In genomic region chr16:30066882-30067583, GRCh38 we compare ENCODE assay signal across 6 cellular contexts. TPM values are rescaled to one million over a fixed set of nuclear protein-coding genes. Genes with fewer than 3 reads are reported as not detected.
A peak's percentile ranks its signal among the peaks of the same experiment; 100 is the strongest.
DNase-seq lines count a peak whose midpoint lies in the region; ATAC-seq, FAIRE-seq and TF ChIP-seq lines count a peak whose summit lies in the region.

No MANE protein-coding gene starts in this region.

- H3K79me2 ChIP-seq in HepG2 (ENCODE audit: insufficient read depth, low read length) = peaks cover 59% of the 10 kb centered on the region

- H3K27ac ChIP-seq in WERI-Rb-1 (peak overlapping the region; percentile 94), HepG2 (ENCODE audit: extremely low read length, insufficient read depth, low read length) (peak overlapping the region; percentile 95)

- 76% methylated on average over 17 of the region's 17 CpGs for WGBS in HepG2 (ENCODE audit: low lambda C conversion rate)

- POLR2A ChIA-PET in HepG2 (lab: Yijun Ruan, JAX) = interaction anchor here (0.5 to 9.1 kb wide), 11 partner anchors 8 to 808 kb away, joined by 3 to 120 read pairs (median 5); partner anchors contain the start of genes PPP4C and TBX6

- H2AFZ ChIP-seq in HepG2 (ENCODE audit: low read length) = no peak overlapping the region

- peak; percentile 26 for DNase-seq in BE2C
- no peak for DNase-seq in WERI-Rb-1
- DNase-seq in HepG2 (ENCODE audit: low spot score) = no peak
- no peak for DNase-seq in Kasumi-1 (lab: John Stamatoyannopoulos, UW)
- DNase-seq in DMS53 (lab: John Stamatoyannopoulos, UW) = no peak
- DNase-seq in mesenteric fat pad (ENCODE audit: low spot score) = no peak

- H4K20me1 ChIP-seq in HepG2 (ENCODE audit: insufficient read depth, low read length) = peaks cover 63% of the 10 kb centered on the region

- H3K36me3 ChIP-seq in BE2C (peaks cover 64% of the 10 kb centered on the region), WERI-Rb-1 (peaks cover 68% of the 10 kb centered on the region), HepG2 (replicated peaks in 1 of 2; ENCODE audit: control insufficient read depth in 1 of 2, insufficient read depth in 2 of 2, low read length in 2 of 2) (peaks cover 35 to 55% of the 10 kb centered on the region in 2 experiments)

- no peak for TF ChIP-seq RAD21 in HepG2 (CRISPR knock-in tag; IDR thresholded peaks at IDR 0.05)

- TF ChIP-seq CTCF in BE2C (IDR thresholded peaks at IDR 0.05; ENCODE audit: low read depth, low read length) = no peak
- no peak for TF ChIP-seq CTCF in WERI-Rb-1 (IDR thresholded peaks at IDR 0.05; ENCODE audit: low read depth, low read length)
- no peak for TF ChIP-seq CTCF in HepG2 (CRISPR knock-in tag; IDR thresholded peaks at IDR 0.05)

- peak overlapping the region; percentile 99 for H3K4me2 ChIP-seq in HepG2 (ENCODE audit: low read depth, low read length)

- 0 out of 4 replicates have a peak, but pooled peaks of 1 of the 2 experiments have one; percentile 24 for TF ChIP-seq POLR2A in HepG2 (IDR thresholded peaks at IDR 0.05; ENCODE audit: insufficient read depth in 1 of 2, low read depth in 2 of 2, low read length in 2 of 2)

- no peak for ATAC-seq in HepG2

- FAIRE-seq in HepG2 (lab: Jason Lieb, UNC) = no peak

- H3K27me3 ChIP-seq in BE2C = no peaks in the 10 kb centered on the region
- H3K27me3 ChIP-seq in WERI-Rb-1 (ENCODE audit: insufficient read depth, low read depth, severe bottlenecking) = no peaks in the 10 kb centered on the region
- peaks cover 0 to 2% of the 10 kb centered on the region in 2 experiments; a peak in 1 of 5 replicates for H3K27me3 ChIP-seq in HepG2 (ENCODE audit: control insufficient read depth in 1 of 2, insufficient read depth in 2 of 2, low read length in 2 of 2)

- peak overlapping the region; percentile 90 for H3K9ac ChIP-seq in HepG2 (ENCODE audit: insufficient read depth, low read depth, low read length)

- TF ChIP-seq EP300 in HepG2 (IDR thresholded peaks at IDR 0.05; ENCODE audit: low read depth in 2 of 2, low read length in 2 of 2) (no peak), HepG2 (CRISPR knock-in tag; IDR thresholded peaks at IDR 0.05; ENCODE audit: borderline replicate concordance) (no peak)

- H3K4me1 ChIP-seq in BE2C (peaks cover 5% of the 10 kb centered on the region; the same call in 1 of the 2 replicates), HepG2 (ENCODE audit: insufficient read depth, low read length) (peaks cover 63% of the 10 kb centered on the region)

- intact Hi-C loops in HepG2 (cut with micrococcal nuclease; ENCODE audit: unreplicated experiment) = loop anchor here (1.0 to 5.0 kb wide), 2 partner anchors 25 to 680 kb away; partner anchors contain the start of gene PHKG2

- H3K9me3 ChIP-seq in BE2C (no peaks in the 10 kb centered on the region), WERI-Rb-1 (ENCODE audit: severe bottlenecking) (peaks cover 1% of the 10 kb centered on the region), HepG2 (ENCODE audit: low read length) (no peaks in the 10 kb centered on the region)

- CTCF ChIA-PET in HepG2 (lab: Yijun Ruan, JAX; ENCODE audit: low intra/inter-chr PET ratio, low total read pairs) = no interaction called here

- H3K4me3 ChIP-seq in BE2C (ENCODE audit: low read depth, low read length) (peak overlapping the region; percentile 85), WERI-Rb-1 (ENCODE audit: low read depth, low read length) (peak overlapping the region; percentile 96), HepG2 (replicated peaks in 1 of 3; ENCODE audit: insufficient read depth in 1 of 3, low read depth in 2 of 3, low read length in 3 of 3) (peak overlapping the region; percentile 92 to 100 (median 95))

- no TSS peak for BruUV-seq in HepG2 (replicated peaks; lab: Mats Ljungman, UMichigan)

- in situ Hi-C loops in HepG2 (cut with HindIII; ENCODE audit: extremely low pct_ligation_motif_present, low pct_unique_long_range_greater_than_20kb) = no loop called here

RNA-seq across cellular contexts. Expression of gene ALDOA, which starts 1.5 kb away (rescaled TPM):
- polyA plus RNA-seq in BE2C (2012; ENCODE audit: insufficient read depth, insufficient read length, low read depth) = 2,114 TPM
- total RNA-seq in HepG2 (2016; rRNA removed; fragmentation: Illumina TruSeq; extraction: Trizol) = 925 and 999 TPM in 2 replicates
- 363 and 383 TPM in 2 replicates for total RNA-seq in HepG2 (2016; cell fraction: cytosol; rRNA removed; fragmentation: Illumina TruSeq; extraction: Trizol; ENCODE audit: low read depth)
- 919 and 949 TPM in 2 replicates for total RNA-seq in HepG2 (2016; cell fraction: insoluble cytoplasmic fraction; rRNA removed; fragmentation: Illumina TruSeq; extraction: Trizol)
- total RNA-seq in HepG2 (2016; cell fraction: membrane; rRNA removed; fragmentation: Illumina TruSeq; extraction: Trizol) = 400 and 482 TPM in 2 replicates
- 406 and 421 TPM in 2 replicates for total RNA-seq in HepG2 (2016; cell fraction: nucleus; rRNA removed; fragmentation: Illumina TruSeq; extraction: Trizol)
- polyA plus RNA-seq in HepG2 (2011; rRNA removed) = 1,884 and 1,912 TPM in 2 replicates
- 1,982 and 2,786 TPM in 2 replicates for polyA plus RNA-seq in HepG2 (2011; cell fraction: cytosol; rRNA removed)
- 1,265 and 1,338 TPM in 2 replicates for polyA plus RNA-seq in HepG2 (2011; cell fraction: nucleus; rRNA removed)
- 2,541 and 2,865 TPM in 2 replicates for polyA plus RNA-seq in HepG2 (2012)
- 565 and 614 TPM in 2 replicates for polyA plus RNA-seq in HepG2 (2016; cell fraction: cytosol; fragmentation: Illumina TruSeq; extraction: Trizol; ENCODE audit: low read depth)
- 1,258 and 1,452 TPM in 2 replicates for polyA plus RNA-seq in HepG2 (2016; cell fraction: insoluble cytoplasmic fraction; fragmentation: Illumina TruSeq; extraction: Trizol; ENCODE audit: low read depth)
- polyA plus RNA-seq in HepG2 (2016; cell fraction: membrane; fragmentation: Illumina TruSeq; extraction: Trizol; ENCODE audit: low read depth) = 559 and 571 TPM in 2 replicates
- polyA plus RNA-seq in HepG2 (2016; cell fraction: nucleus; fragmentation: Illumina TruSeq; extraction: Trizol; ENCODE audit: insufficient read depth, low read depth) = 791 and 794 TPM in 2 replicates
- polyA minus RNA-seq in HepG2 (2011; rRNA and poly(A)+ RNA removed; ENCODE audit: low replicate concordance) = 1,277 and 3,284 TPM in 2 replicates
- polyA minus RNA-seq in HepG2 (2011; cell fraction: cytosol; rRNA and poly(A)+ RNA removed) = 1,933 and 2,188 TPM in 2 replicates
- polyA minus RNA-seq in HepG2 (2011; cell fraction: nucleus; rRNA and poly(A)+ RNA removed) = 380 and 520 TPM in 2 replicates
- 1,236 TPM for total RNA-seq in mesenteric fat pad

RNA-seq across cellular contexts. Expression of gene PPP4C, which starts 8.8 kb away (rescaled TPM):
- 317 TPM for polyA plus RNA-seq in BE2C (2012; ENCODE audit: insufficient read depth, insufficient read length, low read depth)
- 176 and 177 TPM in 2 replicates for total RNA-seq in HepG2 (2016; rRNA removed; fragmentation: Illumina TruSeq; extraction: Trizol)
- total RNA-seq in HepG2 (2016; cell fraction: cytosol; rRNA removed; fragmentation: Illumina TruSeq; extraction: Trizol; ENCODE audit: low read depth) = 65.7 and 77.2 TPM in 2 replicates
- total RNA-seq in HepG2 (2016; cell fraction: insoluble cytoplasmic fraction; rRNA removed; fragmentation: Illumina TruSeq; extraction: Trizol) = 171 and 181 TPM in 2 replicates
- 128 and 142 TPM in 2 replicates for total RNA-seq in HepG2 (2016; cell fraction: membrane; rRNA removed; fragmentation: Illumina TruSeq; extraction: Trizol)
- 74.9 and 87.3 TPM in 2 replicates for total RNA-seq in HepG2 (2016; cell fraction: nucleus; rRNA removed; fragmentation: Illumina TruSeq; extraction: Trizol)
- polyA plus RNA-seq in HepG2 (2011; rRNA removed) = 220 and 272 TPM in 2 replicates
- 258 and 302 TPM in 2 replicates for polyA plus RNA-seq in HepG2 (2011; cell fraction: cytosol; rRNA removed)
- 210 and 223 TPM in 2 replicates for polyA plus RNA-seq in HepG2 (2011; cell fraction: nucleus; rRNA removed)
- 137 and 191 TPM in 2 replicates for polyA plus RNA-seq in HepG2 (2012)
- polyA plus RNA-seq in HepG2 (2016; cell fraction: cytosol; fragmentation: Illumina TruSeq; extraction: Trizol; ENCODE audit: low read depth) = 74.4 and 81.5 TPM in 2 replicates
- 211 and 227 TPM in 2 replicates for polyA plus RNA-seq in HepG2 (2016; cell fraction: insoluble cytoplasmic fraction; fragmentation: Illumina TruSeq; extraction: Trizol; ENCODE audit: low read depth)
- polyA plus RNA-seq in HepG2 (2016; cell fraction: membrane; fragmentation: Illumina TruSeq; extraction: Trizol; ENCODE audit: low read depth) = 119 and 131 TPM in 2 replicates
- 198 and 202 TPM in 2 replicates for polyA plus RNA-seq in HepG2 (2016; cell fraction: nucleus; fragmentation: Illumina TruSeq; extraction: Trizol; ENCODE audit: insufficient read depth, low read depth)
- 448 and 594 TPM in 2 replicates for polyA minus RNA-seq in HepG2 (2011; rRNA and poly(A)+ RNA removed; ENCODE audit: low replicate concordance)
- 140 and 151 TPM in 2 replicates for polyA minus RNA-seq in HepG2 (2011; cell fraction: cytosol; rRNA and poly(A)+ RNA removed)
- polyA minus RNA-seq in HepG2 (2011; cell fraction: nucleus; rRNA and poly(A)+ RNA removed) = 46.2 and 53.8 TPM in 2 replicates
- 81.1 TPM for total RNA-seq in mesenteric fat pad

RNA-seq across cellular contexts. Expression of gene TBX6, which starts 24.7 kb away (rescaled TPM):
- polyA plus RNA-seq in BE2C (2012; ENCODE audit: insufficient read depth, insufficient read length, low read depth) = 2.1 TPM
- total RNA-seq in HepG2 (2016; rRNA removed; fragmentation: Illumina TruSeq; extraction: Trizol) (0.24 TPM in 1 of 2 replicates, not detected in the other), mesenteric fat pad (0.67 TPM)
- total RNA-seq in HepG2 (2016; cell fraction: cytosol; rRNA removed; fragmentation: Illumina TruSeq; extraction: Trizol; ENCODE audit: low read depth) = 0.09 and 0.20 TPM in 2 replicates
- 0.16 and 0.37 TPM in 2 replicates for total RNA-seq in HepG2 (2016; cell fraction: insoluble cytoplasmic fraction; rRNA removed; fragmentation: Illumina TruSeq; extraction: Trizol)
- total RNA-seq in HepG2 (2016; cell fraction: membrane; rRNA removed; fragmentation: Illumina TruSeq; extraction: Trizol) = 0.21 and 0.22 TPM in 2 replicates
- total RNA-seq in HepG2 (2016; cell fraction: nucleus; rRNA removed; fragmentation: Illumina TruSeq; extraction: Trizol) = 0.25 and 0.47 TPM in 2 replicates
- 0.42 and 0.51 TPM in 2 replicates for polyA plus RNA-seq in HepG2 (2011; rRNA removed)
- polyA plus RNA-seq in HepG2 (2011; cell fraction: cytosol; rRNA removed) = 0.08 and 0.24 TPM in 2 replicates
- 1.6 and 1.8 TPM in 2 replicates for polyA plus RNA-seq in HepG2 (2011; cell fraction: nucleus; rRNA removed)
- polyA plus RNA-seq in HepG2 (2012) = 0.36 and 0.44 TPM in 2 replicates
- polyA plus RNA-seq in HepG2 (2016; cell fraction: cytosol; fragmentation: Illumina TruSeq; extraction: Trizol; ENCODE audit: low read depth) = 0.35 and 0.51 TPM in 2 replicates
- 0.25 and 0.34 TPM in 2 replicates for polyA plus RNA-seq in HepG2 (2016; cell fraction: insoluble cytoplasmic fraction; fragmentation: Illumina TruSeq; extraction: Trizol; ENCODE audit: low read depth)
- 0.39 and 0.63 TPM in 2 replicates for polyA plus RNA-seq in HepG2 (2016; cell fraction: membrane; fragmentation: Illumina TruSeq; extraction: Trizol; ENCODE audit: low read depth)
- 0.78 and 1.4 TPM in 2 replicates for polyA plus RNA-seq in HepG2 (2016; cell fraction: nucleus; fragmentation: Illumina TruSeq; extraction: Trizol; ENCODE audit: insufficient read depth, low read depth)
- polyA minus RNA-seq in HepG2 (2011; rRNA and poly(A)+ RNA removed; ENCODE audit: low replicate concordance) = 1.1 TPM in 1 of 2 replicates, not detected in the other
- polyA minus RNA-seq in HepG2 (2011; cell fraction: cytosol; rRNA and poly(A)+ RNA removed) = not detected in 2 replicates
- polyA minus RNA-seq in HepG2 (2011; cell fraction: nucleus; rRNA and poly(A)+ RNA removed) = 0.39 and 0.62 TPM in 2 replicates

RNA-seq across cellular contexts. Expression of gene YPEL3, which starts 29.0 kb away (rescaled TPM):
- 28.8 TPM for polyA plus RNA-seq in BE2C (2012; ENCODE audit: insufficient read depth, insufficient read length, low read depth)
- total RNA-seq in HepG2 (2016; rRNA removed; fragmentation: Illumina TruSeq; extraction: Trizol) (4.8 and 5.4 TPM in 2 replicates), mesenteric fat pad (49.3 TPM)
- 15.6 and 18.9 TPM in 2 replicates for total RNA-seq in HepG2 (2016; cell fraction: cytosol; rRNA removed; fragmentation: Illumina TruSeq; extraction: Trizol; ENCODE audit: low read depth)
- 3.6 and 7.4 TPM in 2 replicates for total RNA-seq in HepG2 (2016; cell fraction: insoluble cytoplasmic fraction; rRNA removed; fragmentation: Illumina TruSeq; extraction: Trizol)
- total RNA-seq in HepG2 (2016; cell fraction: membrane; rRNA removed; fragmentation: Illumina TruSeq; extraction: Trizol) = 16.8 and 17.0 TPM in 2 replicates
- total RNA-seq in HepG2 (2016; cell fraction: nucleus; rRNA removed; fragmentation: Illumina TruSeq; extraction: Trizol) = 3.7 and 3.9 TPM in 2 replicates
- 47.0 and 63.6 TPM in 2 replicates for polyA plus RNA-seq in HepG2 (2011; rRNA removed)
- 39.4 and 54.7 TPM in 2 replicates for polyA plus RNA-seq in HepG2 (2011; cell fraction: cytosol; rRNA removed)
- polyA plus RNA-seq in HepG2 (2011; cell fraction: nucleus; rRNA removed) = 83.9 and 94.9 TPM in 2 replicates
- 69.8 and 96.9 TPM in 2 replicates for polyA plus RNA-seq in HepG2 (2012)
- 32.9 and 34.4 TPM in 2 replicates for polyA plus RNA-seq in HepG2 (2016; cell fraction: cytosol; fragmentation: Illumina TruSeq; extraction: Trizol; ENCODE audit: low read depth)
- 7.4 and 9.0 TPM in 2 replicates for polyA plus RNA-seq in HepG2 (2016; cell fraction: insoluble cytoplasmic fraction; fragmentation: Illumina TruSeq; extraction: Trizol; ENCODE audit: low read depth)
- 23.4 and 24.5 TPM in 2 replicates for polyA plus RNA-seq in HepG2 (2016; cell fraction: membrane; fragmentation: Illumina TruSeq; extraction: Trizol; ENCODE audit: low read depth)
- 12.2 and 14.9 TPM in 2 replicates for polyA plus RNA-seq in HepG2 (2016; cell fraction: nucleus; fragmentation: Illumina TruSeq; extraction: Trizol; ENCODE audit: insufficient read depth, low read depth)
- polyA minus RNA-seq in HepG2 (2011; rRNA and poly(A)+ RNA removed; ENCODE audit: low replicate concordance) = 4.9 and 32.0 TPM in 2 replicates
- 14.5 and 16.8 TPM in 2 replicates for polyA minus RNA-seq in HepG2 (2011; cell fraction: cytosol; rRNA and poly(A)+ RNA removed)
- 7.6 and 11.2 TPM in 2 replicates for polyA minus RNA-seq in HepG2 (2011; cell fraction: nucleus; rRNA and poly(A)+ RNA removed)

RNA-seq across cellular contexts. Expression of gene TLCD3B, which starts 36.0 kb away (rescaled TPM):
- 196 TPM for polyA plus RNA-seq in BE2C (2012; ENCODE audit: insufficient read depth, insufficient read length, low read depth)
- total RNA-seq in HepG2 (2016; rRNA removed; fragmentation: Illumina TruSeq; extraction: Trizol) = not detected in 2 replicates
- total RNA-seq in HepG2 (2016; cell fraction: cytosol; rRNA removed; fragmentation: Illumina TruSeq; extraction: Trizol; ENCODE audit: low read depth) = not detected in 2 replicates
- not detected in 2 replicates for total RNA-seq in HepG2 (2016; cell fraction: insoluble cytoplasmic fraction; rRNA removed; fragmentation: Illumina TruSeq; extraction: Trizol)
- not detected in 2 replicates for total RNA-seq in HepG2 (2016; cell fraction: membrane; rRNA removed; fragmentation: Illumina TruSeq; extraction: Trizol)
- not detected in 2 replicates for total RNA-seq in HepG2 (2016; cell fraction: nucleus; rRNA removed; fragmentation: Illumina TruSeq; extraction: Trizol)
- polyA plus RNA-seq in HepG2 (2011; rRNA removed) = 0.24 TPM in 1 of 2 replicates, not detected in the other
- not detected in 2 replicates for polyA plus RNA-seq in HepG2 (2011; cell fraction: cytosol; rRNA removed)
- polyA plus RNA-seq in HepG2 (2011; cell fraction: nucleus; rRNA removed) = 0.10 and 0.54 TPM in 2 replicates
- polyA plus RNA-seq in HepG2 (2012) = not detected in 2 replicates
- polyA plus RNA-seq in HepG2 (2016; cell fraction: cytosol; fragmentation: Illumina TruSeq; extraction: Trizol; ENCODE audit: low read depth) = not detected in 2 replicates
- polyA plus RNA-seq in HepG2 (2016; cell fraction: insoluble cytoplasmic fraction; fragmentation: Illumina TruSeq; extraction: Trizol; ENCODE audit: low read depth) = not detected in 2 replicates
- polyA plus RNA-seq in HepG2 (2016; cell fraction: membrane; fragmentation: Illumina TruSeq; extraction: Trizol; ENCODE audit: low read depth) = not detected in 2 replicates
- polyA plus RNA-seq in HepG2 (2016; cell fraction: nucleus; fragmentation: Illumina TruSeq; extraction: Trizol; ENCODE audit: insufficient read depth, low read depth) = not detected in 2 replicates
- 0.72 TPM in 1 of 2 replicates, not detected in the other for polyA minus RNA-seq in HepG2 (2011; rRNA and poly(A)+ RNA removed; ENCODE audit: low replicate concordance)
- not detected in 2 replicates for polyA minus RNA-seq in HepG2 (2011; cell fraction: cytosol; rRNA and poly(A)+ RNA removed)
- polyA minus RNA-seq in HepG2 (2011; cell fraction: nucleus; rRNA and poly(A)+ RNA removed) = not detected in 2 replicates
- total RNA-seq in mesenteric fat pad = not detected
